In genomic region chr4:112141366-112142138, GRCh38 we compare ENCODE assay signal across 14 cellular contexts. TPM values are rescaled to one million over a fixed set of nuclear protein-coding genes. Genes with fewer than 3 reads are reported as not detected.
DNase-seq lines count a peak whose midpoint lies in the region; ATAC-seq and TF ChIP-seq lines count a peak whose summit lies in the region.
"Had no signal": no experiment of that assay in that cellular context is flagged by ENCODE, and none has a peak within 500 bp of the region (broad histone marks: within the 10 kb centered on the region; RNA-seq: fewer than 3 reads in every experiment).

No MANE protein-coding gene starts in this region.

- H3K27ac ChIP-seq in ACC112 (ENCODE audit: low read depth, low read length) (0 out of 2 replicates have a peak overlapping the region, but pooled peaks have one; percentile 1), GM23248 (no peak overlapping the region), coronary artery (peak overlapping the region in 1 of 2 donors; percentile 77), mesenchymal stem cell (ENCODE audit: low read length, poor library complexity, severe bottlenecking) (no peak overlapping the region)

- H3K9ac ChIP-seq in GM23248, result no peak overlapping the region
- peak overlapping the region; percentile 57 for H3K9ac ChIP-seq in mesenchymal stem cell (ENCODE audit: low read length)

- DNase-seq in GM23248, result no peak
- DNase-seq in coronary artery (ENCODE audit: low spot score), result no peak
- DNase-seq in mesenchymal stem cell, result no peak
- no peak for DNase-seq in natural killer cell treated with Interleukin-12 subunit alpha and Interleukin-12 subunit beta and Interleukin-15 and Interleukin-18, amount 100 ng/mL, for 72 hours (ENCODE audit: low spot score)
- no peak for DNase-seq in SHP77 (lab: John Stamatoyannopoulos, UW)
- DNase-seq in omental fat pad (ENCODE audit: low spot score), result no peak
- DNase-seq: activated CD4-positive, alpha-beta T cell treated with anti-CD3 and anti-CD28 coated beads for 4 hours; NCI-H2029; nephron progenitor cell; SIG-M5 had no signal

- no peak overlapping the region for H3K14ac ChIP-seq in mesenchymal stem cell (ENCODE audit: low read length in 2 of 2)

- H3K27me3 ChIP-seq in ACC112 (ENCODE audit: insufficient read depth, low read length), result no peaks in the 10 kb centered on the region
- no peaks in the 10 kb centered on the region for H3K27me3 ChIP-seq in GM23248 (replicated peaks; ENCODE audit: insufficient read depth)
- H3K27me3 ChIP-seq in mesenchymal stem cell (ENCODE audit: control insufficient read depth in 1 of 2, insufficient read depth in 1 of 2, low read length in 2 of 2), result no peaks in the 10 kb centered on the region
- H3K27me3 ChIP-seq: ascending aorta had no signal

- peak overlapping the region; percentile 27 for H4K8ac ChIP-seq in mesenchymal stem cell (ENCODE audit: low read length)

- no peak overlapping the region for H3K18ac ChIP-seq in mesenchymal stem cell (ENCODE audit: low read depth in 1 of 2, low read length in 2 of 2)

- TF ChIP-seq CTCF in coronary artery (IDR thresholded peaks at IDR 0.05) (no peak), omental fat pad (IDR thresholded peaks at IDR 0.05) (no peak)

- peaks cover 16% of the 10 kb centered on the region for H3K4me1 ChIP-seq in ACC112 (ENCODE audit: control insufficient read depth, insufficient read depth, low read length, unreplicated experiment)
- peaks cover 3% of the 10 kb centered on the region for H3K4me1 ChIP-seq in GM23248 (ENCODE audit: insufficient read depth)
- H3K4me1 ChIP-seq in mesenchymal stem cell (ENCODE audit: control insufficient read depth, insufficient read depth, low read depth, low read length), result peaks cover 1% of the 10 kb centered on the region

- no peak overlapping the region for H2BK5ac ChIP-seq in mesenchymal stem cell (ENCODE audit: low read depth, low read length, poor library complexity, severe bottlenecking)

- H3K27ac Mint-ChIP-seq in natural killer cell treated with Interleukin-12 subunit alpha and Interleukin-12 subunit beta and Interleukin-15 and Interleukin-18, amount 100 ng/mL, for 72 hours, result peak overlapping the region in 1 of 2 donors; percentile 47
- H3K27ac Mint-ChIP-seq: memory B cell, nephron progenitor cell had no signal

- H3K4me2 ChIP-seq in GM23248 (ENCODE audit: unreplicated experiment) (no peak overlapping the region), mesenchymal stem cell (ENCODE audit: low read length, poor library complexity, severe bottlenecking) (no peak overlapping the region)

- peak overlapping the region; percentile 45 for H2AFZ ChIP-seq in ACC112 (ENCODE audit: low read length, unreplicated experiment)
- H2AFZ ChIP-seq in GM23248, result peak overlapping the region; percentile 73
- no peak overlapping the region for H2AFZ ChIP-seq in mesenchymal stem cell (ENCODE audit: low read depth, low read length)

- WGBS in GM23248 (ENCODE audit: low coverage in 1 of 2, low lambda C conversion rate in 2 of 2, missing lambda C conversion rate in 2 of 2), 2 experiments, result 69% methylated on average over 6 of the region's 6 CpGs
- 91% methylated on average over 5 of the region's 6 CpGs for WGBS in mesenchymal stem cell

- H2BK12ac ChIP-seq in mesenchymal stem cell (ENCODE audit: low read length in 2 of 2), result no peak overlapping the region

- peaks cover under 1% of the 10 kb centered on the region in 2 donors for H3K27me3 Mint-ChIP-seq in natural killer cell treated with Interleukin-12 subunit alpha and Interleukin-12 subunit beta and Interleukin-15 and Interleukin-18, amount 100 ng/mL, for 72 hours
- H3K27me3 Mint-ChIP-seq: memory B cell had no signal

- H4K20me1 ChIP-seq in GM23248 (ENCODE audit: insufficient read depth), result no peaks in the 10 kb centered on the region

- no peaks in the 10 kb centered on the region for H3K36me3 ChIP-seq in ACC112 (ENCODE audit: insufficient read depth, low read length)
- no peaks in the 10 kb centered on the region for H3K36me3 ChIP-seq in GM23248 (ENCODE audit: low read depth)
- H3K36me3 ChIP-seq in mesenchymal stem cell (ENCODE audit: control insufficient read depth in 1 of 2, insufficient read depth in 2 of 2, low read depth in 1 of 2, low read length in 2 of 2), result no peaks in the 10 kb centered on the region
- H3K36me3 ChIP-seq: ascending aorta had no signal

- no peaks in the 10 kb centered on the region for H3K79me1 ChIP-seq in mesenchymal stem cell (replicated peaks; ENCODE audit: low read length, poor library complexity, severe bottlenecking)

- no peaks in the 10 kb centered on the region for H3K9me2 ChIP-seq in GM23248 (ENCODE audit: insufficient read depth)

- H3K4me1 Mint-ChIP-seq in natural killer cell treated with Interleukin-12 subunit alpha and Interleukin-12 subunit beta and Interleukin-15 and Interleukin-18, amount 100 ng/mL, for 72 hours (ENCODE audit: low read depth in 2 of 2), result peaks cover 17 to 26% of the 10 kb centered on the region in 2 donors

- no peak overlapping the region for H2BK15ac ChIP-seq in mesenchymal stem cell (ENCODE audit: low read depth, poor library complexity, severe bottlenecking)

- H3K4me3 Mint-ChIP-seq in natural killer cell treated with Interleukin-12 subunit alpha and Interleukin-12 subunit beta and Interleukin-15 and Interleukin-18, amount 100 ng/mL, for 72 hours, result no peak overlapping the region
- H3K4me3 Mint-ChIP-seq: memory B cell, nephron progenitor cell had no signal

- ATAC-seq in natural killer cell treated with Interleukin-12 subunit alpha and Interleukin-12 subunit beta and Interleukin-15 and Interleukin-18, amount 100 ng/mL, for 72 hours, result no peak
- ATAC-seq in GM19035 (IDR thresholded peaks at IDR 0.05; ENCODE audit: unreplicated experiment) (no peak), omental fat pad (ENCODE audit: low FRiP score) (no peak)

- H2AK5ac ChIP-seq in mesenchymal stem cell (ENCODE audit: low read length, severe bottlenecking), result no peak overlapping the region

- H3K9me3 Mint-ChIP-seq in natural killer cell treated with Interleukin-12 subunit alpha and Interleukin-12 subunit beta and Interleukin-15 and Interleukin-18, amount 100 ng/mL, for 72 hours, result no peaks in the 10 kb centered on the region
- H3K9me3 Mint-ChIP-seq: memory B cell, nephron progenitor cell had no signal

- in situ Hi-C loops in GM23248 (cut with MboI), result no loop called here

- H4K91ac ChIP-seq in mesenchymal stem cell (ENCODE audit: low read length), result no peak overlapping the region

- H3K9me3 ChIP-seq in GM23248 (ENCODE audit: low read depth) (no peaks in the 10 kb centered on the region), mesenchymal stem cell (ENCODE audit: control insufficient read depth, low read length) (no peaks in the 10 kb centered on the region)
- H3K9me3 ChIP-seq: ascending aorta had no signal

- H3K4ac ChIP-seq in mesenchymal stem cell (ENCODE audit: low read depth in 1 of 2, low read length in 2 of 2), result no peak overlapping the region

- H3K79me2 ChIP-seq in ACC112 (ENCODE audit: control insufficient read depth, insufficient read depth, low read length, unreplicated experiment), result peaks cover 4% of the 10 kb centered on the region
- H3K79me2 ChIP-seq in GM23248 (ENCODE audit: insufficient read depth), result peaks cover 3% of the 10 kb centered on the region

- no peak overlapping the region for H3K4me3 ChIP-seq in ACC112 (ENCODE audit: low read depth, low read length)
- H3K4me3 ChIP-seq in GM23248, result no peak overlapping the region
- peak overlapping the region; percentile 7 for H3K4me3 ChIP-seq in coronary artery
- H3K4me3 ChIP-seq in mesenchymal stem cell (ENCODE audit: insufficient read depth in 1 of 2, low read depth in 1 of 2, low read length in 2 of 2), result peak overlapping the region in 1 of 2 experiments; percentile 28
- H3K4me3 ChIP-seq: ascending aorta had no signal

- H3K36me3 Mint-ChIP-seq in natural killer cell treated with Interleukin-12 subunit alpha and Interleukin-12 subunit beta and Interleukin-15 and Interleukin-18, amount 100 ng/mL, for 72 hours, result no peaks in the 10 kb centered on the region
- H3K36me3 Mint-ChIP-seq: memory B cell had no signal

- H3K23ac ChIP-seq in mesenchymal stem cell (ENCODE audit: low read length in 2 of 2), result no peak overlapping the region

- H3F3A ChIP-seq in GM23248 (ENCODE audit: insufficient read depth), result no peaks in the 10 kb centered on the region

- H2BK120ac ChIP-seq in mesenchymal stem cell (ENCODE audit: low read depth, low read length), result no peak overlapping the region

RNA-seq across cellular contexts. Expression of gene FAM241A, which starts 3.7 kb away (rescaled TPM):
- 4.2 and 5.2 TPM in 2 replicates for total RNA-seq in GM23248 (2014; rRNA removed; shearing (Covaris generic))
- polyA plus RNA-seq in GM23248 (2016; fragmentation: Nextera tagmentation; extraction: Ambion mirVana), result 6.1 and 6.2 TPM in 2 replicates
- polyA plus RNA-seq in mesenchymal stem cell (2013, experiment 1 of 2), result 2.3 TPM
- 2.5 TPM for polyA plus RNA-seq in mesenchymal stem cell (2013, experiment 2 of 2)
- 10 to 100 TPM in 1 of 2 donors, 1 to 10 TPM in 1; 4.3 to 16.0 TPM for total RNA-seq in natural killer cell treated with Interleukin-12 subunit alpha and Interleukin-12 subunit beta and Interleukin-15 and Interleukin-18, amount 100 ng/mL, for 72 hours
- total RNA-seq in omental fat pad, result 10 to 100 TPM in 3 of 4 donors, 1 to 10 TPM in 1; 6.0 to 37.4 (median 18.9) TPM
